ENCODE assay signal across 1 cellular context in genomic region chr14:37698840-37699777, GRCh38.
TF ChIP-seq lines count a peak whose summit lies in the region.

No MANE protein-coding gene starts in this region.

TF ChIP-seq in IMR-90, 13 proteins besides CTCF, POLR2A, EP300 and RAD21 (continued from another document):
- no peak for TF ChIP-seq USF2 (IDR thresholded peaks at IDR 0.05; ENCODE audit: low read depth, low read length)
- no peak for TF ChIP-seq BHLHE40 (IDR thresholded peaks at IDR 0.05; ENCODE audit: low read depth, low read length)
- no peak for TF ChIP-seq MXI1 (IDR thresholded peaks at IDR 0.05; ENCODE audit: borderline replicate concordance, low read depth, low read length)
- TF ChIP-seq MAFK (IDR thresholded peaks at IDR 0.05; ENCODE audit: low read depth, low read length), result no peak
- no peak for TF ChIP-seq RFX5 (IDR thresholded peaks at IDR 0.05; ENCODE audit: low read depth, low read length)
- TF ChIP-seq MAZ (IDR thresholded peaks at IDR 0.05; ENCODE audit: borderline replicate concordance, low read depth, low read length), result no peak
- no peak for TF ChIP-seq SMC3 (IDR thresholded peaks at IDR 0.05; ENCODE audit: low read depth, low read length)
- TF ChIP-seq ELK1 (IDR thresholded peaks at IDR 0.05; ENCODE audit: borderline replicate concordance, low read depth, low read length), result no peak
- no peak for TF ChIP-seq RCOR1 (IDR thresholded peaks at IDR 0.05; ENCODE audit: insufficient replicate concordance, low read length)
- no peak for TF ChIP-seq CHD1 (IDR thresholded peaks at IDR 0.05; ENCODE audit: low read depth, low read length)
- TF ChIP-seq NFE2L2 (IDR thresholded peaks at IDR 0.05; ENCODE audit: low read depth, low read length), result no peak
